Comparison of ENCODE assay signal across 22 cellular contexts in the genomic region with DNA sequence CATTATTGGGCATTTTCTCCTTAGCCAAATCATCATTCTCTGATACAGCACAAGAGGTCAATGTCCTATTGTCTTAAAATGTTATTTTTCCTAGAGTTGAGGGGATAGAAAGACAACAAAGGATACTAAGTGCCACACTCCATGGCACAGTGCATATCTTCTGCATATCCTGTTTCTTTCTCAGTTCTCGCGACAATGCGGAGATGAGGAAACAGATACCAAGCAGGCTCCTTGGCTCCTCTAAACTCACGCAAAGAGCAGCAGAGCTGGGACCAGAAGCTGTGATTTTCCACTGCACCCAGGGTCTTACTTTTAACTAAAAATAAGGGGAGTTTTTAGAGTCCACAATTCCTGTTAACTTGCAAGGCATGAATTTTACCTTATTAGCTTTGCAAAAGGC. TPM values are rescaled to one million over a fixed set of nuclear protein-coding genes. Genes with fewer than 3 reads are reported as not detected.
DNase-seq lines count a peak whose midpoint lies in the region; ATAC-seq and TF ChIP-seq lines count a peak whose summit lies in the region.
"Had no signal": no experiment of that assay in that cellular context is flagged by ENCODE, and none has a peak within 500 bp of the region (broad histone marks: within the 10 kb centered on the region; RNA-seq: fewer than 3 reads in every experiment).

No MANE protein-coding gene starts in this region.

- H3K79me2 ChIP-seq in OCI-LY3 (ENCODE audit: low read length) = no peaks in the 10 kb centered on the region
- H3K79me2 ChIP-seq in mesendoderm (ENCODE audit: control insufficient read depth, insufficient read depth, low read length) = no peaks in the 10 kb centered on the region

- H3K4me1 Mint-ChIP-seq in endodermal cell = peaks cover 34% of the 10 kb centered on the region

- H3K4me3 ChIP-seq in OCI-LY3 (ENCODE audit: low read length) = peak overlapping the region; percentile 15
- H3K4me3 ChIP-seq in endodermal cell (ENCODE audit: low read length) = no peak overlapping the region
- no peak overlapping the region for H3K4me3 ChIP-seq in mesendoderm (ENCODE audit: low read length)
- no peak overlapping the region for H3K4me3 ChIP-seq in upper lobe of left lung
- H3K4me3 ChIP-seq: A549; BLaER1 treated with 17β-estradiol and CSF1 and Interleukin-3, amounts not matched to agents 10 nM and 100 nM; GM12878 had no signal

- H3K4me2 ChIP-seq in OCI-LY3 (ENCODE audit: low read length) (peak overlapping the region; percentile 52), mesendoderm (ENCODE audit: low read length) (no peak overlapping the region)
- H3K4me2 ChIP-seq: A549 had no signal

- 88 to 92% methylated on average over 4 of the region's 4 CpGs for WGBS in endodermal cell (ENCODE audit: insufficient coverage in 1 of 2, insufficient read length in 1 of 2), 2 experiments
- WGBS in mesendoderm (ENCODE audit: extremely low coverage, insufficient coverage, low lambda C conversion rate) = no CpG with 5 or more reads among the region's 4 CpGs
- WGBS in upper lobe of left lung, 2 donors = 66 to 67% methylated on average over 4 of the region's 4 CpGs

- peak overlapping the region; percentile 58 for H2AFZ ChIP-seq in OCI-LY3 (ENCODE audit: low read depth, low read length)

- no peaks in the 10 kb centered on the region for H3K9me3 Mint-ChIP-seq in endodermal cell
- H3K9me3 Mint-ChIP-seq: CD4-positive, alpha-beta memory T cell had no signal

- no peak for ATAC-seq in upper lobe of left lung (ENCODE audit: low FRiP score in 2 of 2)
- ATAC-seq: GM12878 had no signal

- no peaks in the 10 kb centered on the region for H3K36me3 ChIP-seq in OCI-LY3 (replicated peaks; ENCODE audit: low read depth, low read length)
- no peaks in the 10 kb centered on the region for H3K36me3 ChIP-seq in endodermal cell (ENCODE audit: control insufficient read depth, insufficient read depth, low read length)
- H3K36me3 ChIP-seq in mesendoderm (ENCODE audit: control insufficient read depth, insufficient read depth, low read length) = no peaks in the 10 kb centered on the region
- no peaks in the 10 kb centered on the region for H3K36me3 ChIP-seq in upper lobe of left lung
- H3K36me3 ChIP-seq: BE2C; BLaER1 treated with 17β-estradiol and CSF1 and Interleukin-3, amounts not matched to agents 10 nM and 100 nM had no signal

- H3K4ac ChIP-seq in mesendoderm (ENCODE audit: low read depth, low read length) = no peak overlapping the region

- no peak for TF ChIP-seq EP300 in upper lobe of left lung (IDR thresholded peaks at IDR 0.05)

- in situ Hi-C loops in G401 (cut with HindIII; ENCODE audit: low sequenced_read_pairs) = no loop called here

- no peak overlapping the region for H4K8ac ChIP-seq in mesendoderm (ENCODE audit: low read depth, low read length)

- H3K27me3 ChIP-seq in OCI-LY3 (ENCODE audit: low read depth, low read length) (peaks cover 28% of the 10 kb centered on the region), endodermal cell (ENCODE audit: control insufficient read depth, insufficient read depth, low read length, poor library complexity, severe bottlenecking) (no peaks in the 10 kb centered on the region), mesendoderm (ENCODE audit: insufficient read depth, low read length, poor library complexity) (no peaks in the 10 kb centered on the region), upper lobe of left lung (no peaks in the 10 kb centered on the region)
- H3K27me3 ChIP-seq: BE2C; BLaER1 treated with 17β-estradiol and CSF1 and Interleukin-3, amounts not matched to agents 10 nM and 100 nM had no signal

- H3K56ac ChIP-seq in mesendoderm (ENCODE audit: low read length) = no peak overlapping the region

- no peaks in the 10 kb centered on the region for H3K79me1 ChIP-seq in mesendoderm (ENCODE audit: low read length)

- no peaks in the 10 kb centered on the region for H3K27me3 Mint-ChIP-seq in endodermal cell (ENCODE audit: insufficient read depth)
- H3K27me3 Mint-ChIP-seq: CD4-positive, alpha-beta memory T cell had no signal

- H2BK5ac ChIP-seq in mesendoderm (ENCODE audit: low read length) = no peak overlapping the region

- peak; percentile 18 for DNase-seq in G401 (ENCODE audit: low spot score)
- peak; percentile 55 for DNase-seq in endodermal cell
- DNase-seq in mesendoderm = peak; percentile 71
- DNase-seq in NCI-H446 (lab: John Stamatoyannopoulos, UW) = no peak
- no peak for DNase-seq in upper lobe of left lung
- no peak for DNase-seq in DMS79 treated with DMSO at 0.1 percent for 48 hours (lab: John Stamatoyannopoulos, UW)
- DNase-seq: 8988T; ACHN; AML-193; BE2C; Calu3; CD4-positive, alpha-beta memory T cell; COR-L47; DMS53; DND-41; GDM1; H7; HCEC 1CT had no signal

- no peak for TF ChIP-seq POLR2A in upper lobe of left lung (IDR thresholded peaks at IDR 0.05)

- H2BK120ac ChIP-seq in mesendoderm (ENCODE audit: low read depth, low read length) = no peak overlapping the region

- no peaks in the 10 kb centered on the region for H4K20me1 ChIP-seq in OCI-LY3 (ENCODE audit: insufficient read depth, low read length)

- H3K9ac ChIP-seq in OCI-LY3 (ENCODE audit: low read length) (no peak overlapping the region), endodermal cell (ENCODE audit: extremely low read depth, low read length, poor library complexity, severe bottlenecking) (no peak overlapping the region), mesendoderm (ENCODE audit: low read length) (no peak overlapping the region)
- H3K9ac ChIP-seq: BLaER1 treated with 17β-estradiol and CSF1 and Interleukin-3, amounts not matched to agents 10 nM and 100 nM had no signal

- H3K4me3 Mint-ChIP-seq in endodermal cell = no peak overlapping the region
- H3K4me3 Mint-ChIP-seq: CD4-positive, alpha-beta memory T cell had no signal

- H3K23ac ChIP-seq in mesendoderm (ENCODE audit: low read length) = no peak overlapping the region

- H3K27ac Mint-ChIP-seq in endodermal cell = no peak overlapping the region

- H3K4me1 ChIP-seq in OCI-LY3 (ENCODE audit: low read length) (0 out of 2 replicates have a peak, but pooled peaks cover 8% of the 10 kb centered on the region), endodermal cell (ENCODE audit: control insufficient read depth, insufficient read depth, low read length) (peaks cover 9% of the 10 kb centered on the region), mesendoderm (ENCODE audit: control insufficient read depth, low read depth, low read length) (peaks cover 4% of the 10 kb centered on the region), upper lobe of left lung (peaks cover 0 to 10% (median 4%) of the 10 kb centered on the region in 4 donors)
- H3K4me1 ChIP-seq: A549, BE2C had no signal

- H3K9me3 ChIP-seq in OCI-LY3 (ENCODE audit: insufficient read depth, low read length) (no peaks in the 10 kb centered on the region), endodermal cell (ENCODE audit: control insufficient read depth, low read length) (no peaks in the 10 kb centered on the region), upper lobe of left lung (no peaks in the 10 kb centered on the region)
- H3K9me3 ChIP-seq: A549; BE2C; BLaER1 treated with 17β-estradiol and CSF1 and Interleukin-3, amounts not matched to agents 10 nM and 100 nM had no signal

- no peak overlapping the region for H4K5ac ChIP-seq in mesendoderm (ENCODE audit: low read length)

- no peak for TF ChIP-seq CTCF in OCI-LY3 (IDR thresholded peaks at IDR 0.05; ENCODE audit: low read depth, low read length)
- TF ChIP-seq CTCF in endodermal cell (conservative IDR thresholded peaks at IDR 0.05) = no peak
- no peak for TF ChIP-seq CTCF in upper lobe of left lung (IDR thresholded peaks at IDR 0.05)

- H3K18ac ChIP-seq in mesendoderm (ENCODE audit: low read length) = no peak overlapping the region

- no peaks in the 10 kb centered on the region for H3K36me3 Mint-ChIP-seq in endodermal cell (ENCODE audit: low read depth)
- H3K36me3 Mint-ChIP-seq: CD4-positive, alpha-beta memory T cell had no signal

- H3K27ac ChIP-seq in OCI-LY3 (ENCODE audit: low read length) (no peak overlapping the region), endodermal cell (ENCODE audit: low read depth, low read length) (no peak overlapping the region), mesendoderm (ENCODE audit: low read depth, low read length) (no peak overlapping the region), upper lobe of left lung (no peak overlapping the region)
- H3K27ac ChIP-seq: A549 had no signal

- H2BK15ac ChIP-seq in mesendoderm (replicated peaks; ENCODE audit: low read depth) = no peak overlapping the region

- no peak overlapping the region for H2AK5ac ChIP-seq in mesendoderm (ENCODE audit: low read length)

RNA-seq across cellular contexts. Expression of gene VGLL4, which starts 10.5 kb away (rescaled TPM):
- total RNA-seq in G401 (2014; rRNA removed; shearing (Covaris generic)) = 84.7 and 93.2 TPM in 2 replicates
- 10 to 100 TPM; 47.5 to 49.7 TPM for total RNA-seq in endodermal cell
- polyA plus RNA-seq in endodermal cell (2013, experiment 1 of 2) = 77.0 TPM
- polyA plus RNA-seq in endodermal cell (2013, experiment 2 of 2) = 77.0 TPM
- polyA plus RNA-seq in mesendoderm (2013, experiment 1 of 2) = 34.6 TPM
- polyA plus RNA-seq in mesendoderm (2013, experiment 2 of 2) = 34.3 TPM
- total RNA-seq in upper lobe of left lung = 10 to 100 TPM; 46.5 to 93.6 (median 60.1) TPM

Comparison
In these comparisons a context has a peak if more than half of its experiments do, and no peak if none do; other contexts are left out.
1. DNase-seq: peak in G401 (single experiment), endodermal cell (single experiment) and mesendoderm (single experiment); none in NCI-H446 (0 of 2), upper lobe of left lung (0 of 2) and DMS79 treated with DMSO at 0.1 percent for 48 hours (single experiment).